Comparison of ENCODE assay signal across 13 cellular contexts in genomic region chr15:33729648-33730047, GRCh38.
DNase-seq lines count a peak whose midpoint lies in the region; ATAC-seq and TF ChIP-seq lines count a peak whose summit lies in the region.
"Had no signal": no experiment of that assay in that cellular context is flagged by ENCODE, and none has a peak within 500 bp of the region (broad histone marks: within the 10 kb centered on the region; RNA-seq: fewer than 3 reads in every experiment).

No MANE protein-coding gene starts in this region.

- no peaks in the 10 kb centered on the region for H3K36me3 Mint-ChIP-seq in naive thymus-derived CD8-positive, alpha-beta T cell

- H3K27ac Mint-ChIP-seq in naive thymus-derived CD8-positive, alpha-beta T cell = peak overlapping the region in 1 of 10 donors; percentile 1

- H2BK120ac ChIP-seq in mesendoderm (ENCODE audit: low read depth, low read length) = no peak overlapping the region

- H3K4ac ChIP-seq in mesendoderm (ENCODE audit: low read depth, low read length) = no peak overlapping the region

- no peak overlapping the region for H2AK5ac ChIP-seq in mesendoderm (ENCODE audit: low read length)

- no peaks in the 10 kb centered on the region for H3K27me3 ChIP-seq in mesendoderm (ENCODE audit: insufficient read depth, low read length, poor library complexity)
- H3K27me3 ChIP-seq: neutrophil, upper lobe of left lung had no signal

- TF ChIP-seq CTCF in GM13976 (IDR thresholded peaks at IDR 0.05; ENCODE audit: borderline replicate concordance, control extremely low read depth, extremely low read depth, insufficient read depth, missing control alignments) = no peak

- H3K4me1 ChIP-seq in mesendoderm (ENCODE audit: control insufficient read depth, low read depth, low read length) = peaks cover 3% of the 10 kb centered on the region
- H3K4me1 ChIP-seq: upper lobe of left lung had no signal

- H3K18ac ChIP-seq in mesendoderm (ENCODE audit: low read length) = no peak overlapping the region

- in situ Hi-C loops in Caki2 (cut with HindIII; ENCODE audit: low pct_unique_long_range_greater_than_20kb, low sequenced_read_pairs) (no loop called here), GM13976 (cut with MboI; ENCODE audit: low sequenced_read_pairs, unreplicated experiment) (loop anchor here (10.0 kb wide), 1 partner anchor 245 kb away; no protein-coding TSS in a partner anchor)

- DNase-seq in Caki2 (ENCODE audit: low read depth) = peak; percentile 16
- peak; percentile 52 for DNase-seq in M059J (ENCODE audit: low read depth)
- peak; percentile 21 for DNase-seq in amniotic epithelial cell (ENCODE audit: low read depth)
- DNase-seq in kidney tubule cell (ENCODE audit: low spot score) = peak; percentile 51
- no peak for DNase-seq in mesendoderm
- no peak for DNase-seq in naive thymus-derived CD8-positive, alpha-beta T cell
- DNase-seq in GM13976 (ENCODE audit: low spot score) = no peak
- DNase-seq: caudate nucleus, DND-41, hippocampal formation, upper lobe of left lung had no signal

- no peaks in the 10 kb centered on the region for H3K79me1 ChIP-seq in mesendoderm (ENCODE audit: low read length)

- no peak overlapping the region for H2BK15ac ChIP-seq in mesendoderm (replicated peaks; ENCODE audit: low read depth)

- no peak overlapping the region for H4K5ac ChIP-seq in mesendoderm (ENCODE audit: low read length)

- no peak for ATAC-seq in GM21786 (IDR thresholded peaks at IDR 0.05; ENCODE audit: unreplicated experiment)
- no peak for ATAC-seq in naive thymus-derived CD8-positive, alpha-beta T cell

- no peaks in the 10 kb centered on the region for H3K4me1 Mint-ChIP-seq in naive thymus-derived CD8-positive, alpha-beta T cell

- no peak overlapping the region for H3K56ac ChIP-seq in mesendoderm (ENCODE audit: low read length)

- H3K27me3 Mint-ChIP-seq in naive thymus-derived CD8-positive, alpha-beta T cell = peaks cover 0 to 6% (median 0%) of the 10 kb centered on the region in 5 donors

- no peaks in the 10 kb centered on the region for H3K36me3 ChIP-seq in mesendoderm (ENCODE audit: control insufficient read depth, insufficient read depth, low read length)
- H3K36me3 ChIP-seq: neutrophil, upper lobe of left lung had no signal

- no peak overlapping the region for H3K4me3 ChIP-seq in mesendoderm (ENCODE audit: low read length)
- H3K4me3 ChIP-seq: upper lobe of left lung had no signal

- no peaks in the 10 kb centered on the region for H3K9me3 Mint-ChIP-seq in naive thymus-derived CD8-positive, alpha-beta T cell

- H3K4me2 ChIP-seq in mesendoderm (ENCODE audit: low read length) = no peak overlapping the region

- H2BK5ac ChIP-seq in mesendoderm (ENCODE audit: low read length) = no peak overlapping the region

- H3K27ac ChIP-seq in mesendoderm (ENCODE audit: low read depth, low read length) = no peak overlapping the region
- H3K27ac ChIP-seq: neutrophil, upper lobe of left lung had no signal

- no peak overlapping the region for H3K9ac ChIP-seq in mesendoderm (ENCODE audit: low read length)

- no peaks in the 10 kb centered on the region for H3K79me2 ChIP-seq in mesendoderm (ENCODE audit: control insufficient read depth, insufficient read depth, low read length)

- H4K8ac ChIP-seq in mesendoderm (ENCODE audit: low read depth, low read length) = no peak overlapping the region

- POLR2A ChIA-PET in naive thymus-derived CD8-positive, alpha-beta T cell (lab: Charles Lee) = no interaction called here

- no peak overlapping the region for H3K23ac ChIP-seq in mesendoderm (ENCODE audit: low read length)

- H3K4me3 Mint-ChIP-seq in naive thymus-derived CD8-positive, alpha-beta T cell = no peak overlapping the region

- no CpG with 5 or more reads among the region's 4 CpGs for WGBS in mesendoderm (ENCODE audit: extremely low coverage, insufficient coverage, low lambda C conversion rate)

Comparison
In these comparisons a context has a peak if more than half of its experiments do, and no peak if none do; other contexts are left out.
1. DNase-seq: peak in Caki2 (single experiment), M059J (single experiment), amniotic epithelial cell (single experiment) and kidney tubule cell (single experiment); none in mesendoderm (single experiment), naive thymus-derived CD8-positive, alpha-beta T cell (0 of 10) and GM13976 (single experiment).